In genomic region chr12:99137124-99137845, GRCh38 we compare ENCODE assay signal across 19 cellular contexts.
DNase-seq lines count a peak whose midpoint lies in the region; ATAC-seq, FAIRE-seq and TF ChIP-seq lines count a peak whose summit lies in the region.
"Had no signal": no experiment of that assay in that cellular context is flagged by ENCODE, and none has a peak within 500 bp of the region (broad histone marks: within the 10 kb centered on the region; RNA-seq: fewer than 3 reads in every experiment).

No MANE protein-coding gene starts in this region.

- no peak for DNase-seq in CD14-positive monocyte (ENCODE audit: low spot score)
- peak; percentile 80 for DNase-seq in MV-4-11 (lab: John Stamatoyannopoulos, UW)
- DNase-seq in activated T-cell treated with anti-CD3 and anti-CD28 coated beads for 4 hours, result no peak
- DNase-seq in HTR-8/SVneo (ENCODE audit: insufficient read length, low spot score), result no peak
- no peak for DNase-seq in suprapubic skin (ENCODE audit: low spot score in 2 of 2)
- no peak for DNase-seq in NCI-H1105 (lab: John Stamatoyannopoulos, UW)
- DNase-seq: activated CD4-positive, alpha-beta T cell treated with anti-CD3 and anti-CD28 coated beads for 48 hours; cerebellar nuclear complex; COR-L47; NCI-H187; NCI-H526 treated with DMSO at 0.1 percent for 48 hours; retina; stimulated activated CD8-positive, alpha-beta memory T cell treated with anti-CD3 and anti-CD28 coated beads, Interleukin-4, amount 100 ng/mL, for 48 hours; T1000 had no signal

- peak; percentile 52 for ATAC-seq in GM19395 (IDR thresholded peaks at IDR 0.05; ENCODE audit: unreplicated experiment)

- intact Hi-C loops in CD14-positive monocyte (cut with micrococcal nuclease), result no loop called here
- intact Hi-C loops in dendritic cell treated with granulocyte-macrophage colony-stimulating factor and Interleukin-4, amounts not matched to agents 40 ng/mL and 50 ng/mL, for 4 days (cut with micrococcal nuclease), result no loop called here

- 73% methylated on average over 8 of the region's 8 CpGs for WGBS in suprapubic skin

- H3K4me1 ChIP-seq in suprapubic skin, result no peaks in the 10 kb centered on the region

- no peak overlapping the region for H3K27ac ChIP-seq in suprapubic skin

- TF ChIP-seq POLR2A in suprapubic skin (IDR thresholded peaks at IDR 0.05), result no peak

- peak overlapping the region; percentile 51 to 83 for H3K4me3 Mint-ChIP-seq in CD14-positive monocyte
- peak overlapping the region; percentile 21 for H3K4me3 Mint-ChIP-seq in dendritic cell treated with granulocyte-macrophage colony-stimulating factor and Interleukin-4, amounts not matched to agents 40 ng/mL and 50 ng/mL, for 4 days
- H3K4me3 Mint-ChIP-seq: nephron had no signal

- TF ChIP-seq EP300 in suprapubic skin (IDR thresholded peaks at IDR 0.05), result no peak

- no peaks in the 10 kb centered on the region for H3K36me3 Mint-ChIP-seq in CD14-positive monocyte
- H3K36me3 Mint-ChIP-seq in dendritic cell treated with granulocyte-macrophage colony-stimulating factor and Interleukin-4, amounts not matched to agents 40 ng/mL and 50 ng/mL, for 4 days (ENCODE audit: low read depth), result no peaks in the 10 kb centered on the region

- FAIRE-seq in HTR-8/SVneo (lab: Jason Lieb, UNC), result no peak
- FAIRE-seq: frontal cortex, G401.6 had no signal

- peaks cover 49% of the 10 kb centered on the region for H3K4me1 Mint-ChIP-seq in CD14-positive monocyte
- peaks cover 61% of the 10 kb centered on the region for H3K4me1 Mint-ChIP-seq in dendritic cell treated with granulocyte-macrophage colony-stimulating factor and Interleukin-4, amounts not matched to agents 40 ng/mL and 50 ng/mL, for 4 days (ENCODE audit: low read depth)

- H3K36me3 ChIP-seq in suprapubic skin, result no peaks in the 10 kb centered on the region

- H3K27ac Mint-ChIP-seq in CD14-positive monocyte, result peak overlapping the region; percentile 88 to 93 (median 91)
- H3K27ac Mint-ChIP-seq in dendritic cell treated with granulocyte-macrophage colony-stimulating factor and Interleukin-4, amounts not matched to agents 40 ng/mL and 50 ng/mL, for 4 days, result peak overlapping the region; percentile 81
- H3K27ac Mint-ChIP-seq: nephron had no signal

- H3K4me3 ChIP-seq in suprapubic skin, result no peak overlapping the region

- peaks cover 0 to 8% (median 1%) of the 10 kb centered on the region in 7 donors for H3K9me3 Mint-ChIP-seq in CD14-positive monocyte
- H3K9me3 Mint-ChIP-seq in dendritic cell treated with granulocyte-macrophage colony-stimulating factor and Interleukin-4, amounts not matched to agents 40 ng/mL and 50 ng/mL, for 4 days, result no peaks in the 10 kb centered on the region
- H3K9me3 Mint-ChIP-seq: nephron had no signal

- peaks cover 0 to 5% (median 1%) of the 10 kb centered on the region in 3 donors for H3K27me3 Mint-ChIP-seq in CD14-positive monocyte (ENCODE audit: low read depth in 3 of 3)
- peaks cover 8% of the 10 kb centered on the region for H3K27me3 Mint-ChIP-seq in dendritic cell treated with granulocyte-macrophage colony-stimulating factor and Interleukin-4, amounts not matched to agents 40 ng/mL and 50 ng/mL, for 4 days

- no peak for TF ChIP-seq CTCF in CD14-positive monocyte (IDR thresholded peaks at IDR 0.05)
- no peak for TF ChIP-seq CTCF in suprapubic skin (IDR thresholded peaks at IDR 0.05)

- no peaks in the 10 kb centered on the region for H3K9me3 ChIP-seq in suprapubic skin

- no peaks in the 10 kb centered on the region for H3K27me3 ChIP-seq in suprapubic skin
